In genomic region chr9:35845824-35846771, GRCh38 we compare ENCODE assay signal across 16 cellular contexts. TPM values are rescaled to one million over a fixed set of nuclear protein-coding genes. Genes with fewer than 3 reads are reported as not detected.
DNase-seq lines count a peak whose midpoint lies in the region; ATAC-seq, FAIRE-seq and TF ChIP-seq lines count a peak whose summit lies in the region.
"Had no signal": no experiment of that assay in that cellular context is flagged by ENCODE, and none has a peak within 500 bp of the region (broad histone marks: within the 10 kb centered on the region; RNA-seq: fewer than 3 reads in every experiment).

No MANE protein-coding gene starts in this region.

- H2BK120ac ChIP-seq in H1 (replicated peaks; ENCODE audit: low read depth, low read length): no peak overlapping the region

- H3K27ac ChIP-seq in H1 (ENCODE audit: low read depth, low read length) (peak overlapping the region; percentile 4; the same call in 1 of the 2 replicates), upper lobe of left lung (peak overlapping the region; percentile 28 to 67 (median 54))
- no peak overlapping the region for H3K27ac ChIP-seq in naive thymus-derived CD4-positive, alpha-beta T cell (ENCODE audit: low read depth, low read length)

- peak overlapping the region; percentile 47 to 70 (median 62) for H3K4me3 ChIP-seq in H1 (ENCODE audit: extremely low read depth in 1 of 4, insufficient read depth in 2 of 4, low read depth in 3 of 4, low read length in 4 of 4)
- H3K4me3 ChIP-seq in naive thymus-derived CD4-positive, alpha-beta T cell (ENCODE audit: low read length): no peak overlapping the region
- peak overlapping the region in 3 of 4 donors; percentile 2 to 30 (median 27) for H3K4me3 ChIP-seq in upper lobe of left lung

- peak overlapping the region; percentile 80 to 98 for H3K4me2 ChIP-seq in H1 (ENCODE audit: insufficient read depth in 1 of 2, low read depth in 2 of 2, low read length in 2 of 2)

- peak overlapping the region; percentile 88 for H2BK12ac ChIP-seq in H1 (ENCODE audit: low read depth, low read length)

- H3K27ac Mint-ChIP-seq in naive thymus-derived CD4-positive, alpha-beta T cell: peak overlapping the region in 8 of 9 donors; percentile 16 to 84 (median 64)
- no peak overlapping the region for H3K27ac Mint-ChIP-seq in activated CD4-positive, alpha-beta memory T cell treated with anti-CD3 and anti-CD28 coated beads, Interleukin-2, amount 10 ng/mL, durations not matched to agents 7 days and 5 days

- peaks cover 15% of the 10 kb centered on the region for H3K23me2 ChIP-seq in H1 (ENCODE audit: low read depth, low read length)

- 7% methylated on average over 34 of the region's 53 CpGs; no CpG with 5 or more reads in 1 of the 2 experiments for WGBS in H1 (ENCODE audit: extremely low coverage in 1 of 2, insufficient coverage in 1 of 2, insufficient read length in 1 of 2, insufficient replicate concordance in 2 of 2, low coverage in 1 of 2, low lambda C conversion rate in 2 of 2, missing lambda C conversion rate in 1 of 2), 2 experiments
- 57 to 66% methylated on average over 25 to 53 of the region's 53 CpGs for WGBS in upper lobe of left lung, 2 donors

- H4K5ac ChIP-seq in H1 (ENCODE audit: insufficient read length, low read depth, low read length): peak overlapping the region; percentile 37

- H3K4me3 Mint-ChIP-seq in naive thymus-derived CD4-positive, alpha-beta T cell: peak overlapping the region in 8 of 10 donors; percentile 15 to 62 (median 35)
- H3K4me3 Mint-ChIP-seq in activated CD4-positive, alpha-beta memory T cell treated with anti-CD3 and anti-CD28 coated beads, Interleukin-2, amount 10 ng/mL, durations not matched to agents 7 days and 5 days: no peak overlapping the region

- no peaks in the 10 kb centered on the region; the same call in 1 of the 2 replicates for H3K79me1 ChIP-seq in H1 (ENCODE audit: low read depth, low read length)

- no peak for FAIRE-seq in H1 (lab: Jason Lieb, UNC)
- FAIRE-seq: G401.6, kidney had no signal

- H3K9me3 ChIP-seq in H1 (ENCODE audit: insufficient read depth in 2 of 2, low read depth in 1 of 2, low read length in 1 of 2) (no peaks in the 10 kb centered on the region), upper lobe of left lung (no peaks in the 10 kb centered on the region)
- H3K9me3 ChIP-seq in naive thymus-derived CD4-positive, alpha-beta T cell (ENCODE audit: control insufficient read depth in 2 of 3, low read length in 3 of 3): no peaks in the 10 kb centered on the region

- H2BK15ac ChIP-seq in H1 (ENCODE audit: low read length): peak overlapping the region; percentile 98; the same call in 1 of the 2 replicates

- intact Hi-C loops in left ventricle myocardium superior (cut with micrococcal nuclease): no loop called here
- intact Hi-C loops in Right ventricle myocardium superior (cut with DNase I): no loop called here
- intact Hi-C loops in naive thymus-derived CD4-positive, alpha-beta T cell (cut with micrococcal nuclease): loop anchor here in 1 of 2 donors (1.0 kb wide), 2 partner anchors 17 to 31 kb away; partner anchors contain the start of genes HINT2 and TMEM8B

- H2BK20ac ChIP-seq in H1 (ENCODE audit: low read length): peak overlapping the region; percentile 11; the same call in 1 of the 2 replicates

- peak; percentile 35 for DNase-seq in left ventricle myocardium superior
- DNase-seq in Right ventricle myocardium superior: no peak
- DNase-seq in H1 (ENCODE audit: low read depth in 1 of 2, low spot score in 2 of 2): peak in 1 of 2 experiments; percentile 81
- DNase-seq in naive thymus-derived CD4-positive, alpha-beta T cell: no peak
- DNase-seq in upper lobe of left lung: peak in 1 of 2 donors; percentile 88
- DNase-seq in activated CD4-positive, alpha-beta memory T cell treated with anti-CD3 and anti-CD28 coated beads, Interleukin-2, amount 10 ng/mL, durations not matched to agents 7 days and 5 days: no peak
- no peak for DNase-seq in activated effector memory CD4-positive, alpha-beta T cell treated with anti-CD3 and anti-CD28 coated beads, Interleukin-2, amount 50 U/mL, for 16 hours
- DNase-seq in NCI-H2171 treated with DMSO at 0.1 percent for 48 hours (lab: John Stamatoyannopoulos, UW): no peak
- DNase-seq: activated CD4-positive, alpha-beta T cell treated with anti-CD3 and anti-CD28 coated beads, Interleukin-2, amount 50 U/mL, for 4 hours; anterior cingulate cortex; kidney; NCI-H524 treated with DMSO at 0.1 percent for 48 hours had no signal

- TF ChIP-seq CTCF in H1 (IDR thresholded peaks at IDR 0.05; ENCODE audit: control extremely low read depth in 1 of 3, insufficient read depth in 1 of 3, low read depth in 1 of 3, low read length in 3 of 3) (no peak), upper lobe of left lung (IDR thresholded peaks at IDR 0.05) (no peak)

- no peak overlapping the region for H3K4ac ChIP-seq in H1 (replicated peaks; ENCODE audit: insufficient read length, low read depth, low read length)

- peak overlapping the region; percentile 85 for H3K18ac ChIP-seq in H1 (ENCODE audit: extremely low read depth, low read length)

- no peaks in the 10 kb centered on the region for H3K9me3 Mint-ChIP-seq in naive thymus-derived CD4-positive, alpha-beta T cell
- H3K9me3 Mint-ChIP-seq in activated CD4-positive, alpha-beta memory T cell treated with anti-CD3 and anti-CD28 coated beads, Interleukin-2, amount 10 ng/mL, durations not matched to agents 7 days and 5 days: no peaks in the 10 kb centered on the region

- ATAC-seq in left ventricle myocardium superior (no peak), Right ventricle myocardium superior (ENCODE audit: poor library complexity) (no peak), upper lobe of left lung (ENCODE audit: low FRiP score in 2 of 2) (no peak)
- ATAC-seq in naive thymus-derived CD4-positive, alpha-beta T cell: no peak
- ATAC-seq: HCT116 had no signal

- TF ChIP-seq EP300 in H1 (IDR thresholded peaks at IDR 0.05; ENCODE audit: borderline replicate concordance in 1 of 2, low read depth in 2 of 2, low read length in 2 of 2): no peak
- no peak for TF ChIP-seq EP300 in upper lobe of left lung (IDR thresholded peaks at IDR 0.05)

- CTCF ChIA-PET in H1 (lab: Charles Lee; ENCODE audit: partially characterized antibody): interaction anchor here (0.6 to 16.5 kb wide), 18 partner anchors 9 to 1213 kb away, joined by 3 to 172 read pairs (median 4); partner anchors contain the start of genes FAM221B, HINT2 and TMEM8B
- CTCF ChIA-PET in naive thymus-derived CD4-positive, alpha-beta T cell (lab: Charles Lee): interaction anchor here (1.0 kb wide), 1 partner anchor 36 kb away, joined by 4 read pairs; no protein-coding TSS in a partner anchor
- CTCF ChIA-PET in activated CD4-positive, alpha-beta memory T cell treated with anti-CD3 and anti-CD28 coated beads, Interleukin-2, amount 10 ng/mL, durations not matched to agents 7 days and 5 days (lab: Charles Lee): no interaction called here

- H2BK5ac ChIP-seq in H1 (ENCODE audit: low read depth, low read length): peak overlapping the region; percentile 74

- peaks cover 14 to 29% (median 26%) of the 10 kb centered on the region in 7 donors for H3K4me1 Mint-ChIP-seq in naive thymus-derived CD4-positive, alpha-beta T cell
- H3K4me1 Mint-ChIP-seq in activated CD4-positive, alpha-beta memory T cell treated with anti-CD3 and anti-CD28 coated beads, Interleukin-2, amount 10 ng/mL, durations not matched to agents 7 days and 5 days: peaks cover 31% of the 10 kb centered on the region

- peak in 1 of 2 experiments; percentile 49; a peak in 1 of 3 replicates for TF ChIP-seq POLR2A in H1 (IDR thresholded peaks at IDR 0.05; ENCODE audit: control extremely low read depth in 1 of 2, low read depth in 2 of 2, low read length in 2 of 2)
- TF ChIP-seq POLR2A in upper lobe of left lung (IDR thresholded peaks at IDR 0.05): no peak

- H3K56ac ChIP-seq in H1 (replicated peaks; ENCODE audit: insufficient read length, low read depth, low read length): no peak overlapping the region

- H3K4me1 ChIP-seq in H1 (replicated peaks in 1 of 4; ENCODE audit: control insufficient read depth in 3 of 4, insufficient read depth in 4 of 4, low read length in 3 of 4): peaks cover 10 to 22% (median 14%) of the 10 kb centered on the region in 4 experiments
- peaks cover 0 to 19% of the 10 kb centered on the region in 2 donors for H3K4me1 ChIP-seq in naive thymus-derived CD4-positive, alpha-beta T cell (ENCODE audit: control insufficient read depth in 2 of 2, insufficient read depth in 2 of 2, low read length in 2 of 2)
- H3K4me1 ChIP-seq in upper lobe of left lung: peaks cover 27 to 42% (median 28%) of the 10 kb centered on the region in 4 donors

- H3K9ac ChIP-seq in H1 (replicated peaks in 1 of 4; ENCODE audit: extremely low read depth in 1 of 4, low read depth in 3 of 4, low read length in 3 of 4): peak overlapping the region; percentile 5 to 66 (median 44); a peak in 6 of 7 replicates

- no peak overlapping the region for H3K14ac ChIP-seq in H1 (ENCODE audit: insufficient read length)

- H3K27me3 Mint-ChIP-seq in naive thymus-derived CD4-positive, alpha-beta T cell: peaks cover 0 to 4% (median 0%) of the 10 kb centered on the region in 5 donors
- peaks cover 2% of the 10 kb centered on the region for H3K27me3 Mint-ChIP-seq in activated CD4-positive, alpha-beta memory T cell treated with anti-CD3 and anti-CD28 coated beads, Interleukin-2, amount 10 ng/mL, durations not matched to agents 7 days and 5 days

- peak overlapping the region; percentile 86 for H2AFZ ChIP-seq in H1 (ENCODE audit: low read length)

- peak overlapping the region; percentile 91 for H4K8ac ChIP-seq in H1 (ENCODE audit: extremely low read depth, insufficient read depth, low read length)

- H3K36me3 Mint-ChIP-seq in naive thymus-derived CD4-positive, alpha-beta T cell: peaks cover 0 to 27% (median 6%) of the 10 kb centered on the region in 5 donors
- H3K36me3 Mint-ChIP-seq in activated CD4-positive, alpha-beta memory T cell treated with anti-CD3 and anti-CD28 coated beads, Interleukin-2, amount 10 ng/mL, durations not matched to agents 7 days and 5 days (ENCODE audit: low read depth): no peaks in the 10 kb centered on the region

- POLR2A ChIA-PET in H1 (lab: Charles Lee; ENCODE audit: partially characterized antibody): interaction anchor here (0.6 to 5.9 kb wide), 11 partner anchors 8 to 616 kb away, joined by 3 to 43 read pairs (median 3); partner anchors contain the start of genes HINT2 and HRCT1
- POLR2A ChIA-PET in naive thymus-derived CD4-positive, alpha-beta T cell (lab: Charles Lee): interaction anchor here (1.0 to 1.9 kb wide), 2 partner anchors 32 to 86 kb away, joined by 3 to 5 read pairs; partner anchors contain the start of gene HINT2
- POLR2A ChIA-PET in activated CD4-positive, alpha-beta memory T cell treated with anti-CD3 and anti-CD28 coated beads, Interleukin-2, amount 10 ng/mL, durations not matched to agents 7 days and 5 days (lab: Charles Lee): interaction anchor here (0.7 to 1.2 kb wide), 3 partner anchors 10 to 32 kb away, joined by 3 to 4 read pairs (median 3); partner anchors contain the start of gene HINT2

- peak overlapping the region; percentile 76 for H4K91ac ChIP-seq in H1 (replicated peaks; ENCODE audit: insufficient read length, low read length)

- H3K27me3 ChIP-seq in H1 (replicated peaks in 1 of 4; ENCODE audit: control insufficient read depth in 3 of 4, extremely low read depth in 1 of 4, insufficient read depth in 3 of 4, low read length in 3 of 4): peaks cover 0 to 12% (median 9%) of the 10 kb centered on the region in 4 experiments; a peak in 6 of 7 replicates
- H3K27me3 ChIP-seq in naive thymus-derived CD4-positive, alpha-beta T cell (ENCODE audit: control insufficient read depth in 2 of 2, insufficient read depth in 2 of 2, low read length in 2 of 2): no peaks in the 10 kb centered on the region
- H3K27me3 ChIP-seq in upper lobe of left lung: no peaks in the 10 kb centered on the region

- no peak overlapping the region for H2AK5ac ChIP-seq in H1 (ENCODE audit: low read depth, low read length)

- H3K79me2 ChIP-seq in H1 (ENCODE audit: control insufficient read depth in 1 of 2, insufficient read depth in 2 of 2, low read length in 2 of 2): no peaks in the 10 kb centered on the region

- no peak for TF ChIP-seq RAD21 in H1 (IDR thresholded peaks at IDR 0.05 in 1 of 2, conservative IDR thresholded peaks at IDR 0.05 in 1 of 2; ENCODE audit: low read depth in 2 of 2, low read length in 2 of 2)

- H3K36me3 ChIP-seq in H1 (ENCODE audit: control insufficient read depth in 2 of 4, insufficient read depth in 4 of 4, low read length in 3 of 4) (peaks cover 0 to 4% (median 0%) of the 10 kb centered on the region in 4 experiments; a peak in 1 of 8 replicates), upper lobe of left lung (peaks cover 0 to 12% (median 0%) of the 10 kb centered on the region in 4 donors)
- peaks cover 0 to 8% (median 0%) of the 10 kb centered on the region in 3 experiments for H3K36me3 ChIP-seq in naive thymus-derived CD4-positive, alpha-beta T cell (ENCODE audit: control insufficient read depth in 2 of 3, insufficient read depth in 3 of 3, low read length in 3 of 3)

- no peaks in the 10 kb centered on the region for H4K20me1 ChIP-seq in H1 (replicated peaks in 1 of 2; ENCODE audit: control insufficient read depth in 1 of 2, insufficient read depth in 2 of 2, low read length in 2 of 2)

- no peak overlapping the region for H3K23ac ChIP-seq in H1 (ENCODE audit: insufficient read length)

RNA-seq across cellular contexts. Expression of gene TMEM8B, which starts 17.1 kb away (rescaled TPM):
- total RNA-seq in left ventricle myocardium superior (15.9 TPM), Right ventricle myocardium superior (13.3 TPM), upper lobe of left lung (10 to 100 TPM in 3 of 6 donors, 1 to 10 TPM in 3; 6.5 to 21.0 (median 10.0) TPM)
- 5.7 and 7.5 TPM in 2 replicates for total RNA-seq in H1 (2021; fragmentation: NEBNext Ultra II Directional; extraction: Animal tissue kit (Norgen Biotek cat#: 25700))
- polyA plus RNA-seq in H1 (2011; rRNA removed): 10.4 and 12.2 TPM in 2 replicates
- 6.6 TPM for polyA plus RNA-seq in H1 (2011; cell fraction: cytosol; rRNA removed)
- polyA plus RNA-seq in H1 (2011; cell fraction: nucleus; rRNA removed): 19.8 TPM
- 4.6 to 7.4 TPM (median 6.1 TPM) in 4 replicates for polyA plus RNA-seq in H1 (2012, experiment 1 of 2)
- 4.5 TPM for polyA plus RNA-seq in H1 (2012, experiment 2 of 2)
- 5.6 TPM for polyA plus RNA-seq in H1 (2013, experiment 1 of 2)
- 5.2 TPM for polyA plus RNA-seq in H1 (2013, experiment 2 of 2)
- polyA minus RNA-seq in H1 (2011; rRNA and poly(A)+ RNA removed): 7.2 and 10.8 TPM in 2 replicates
- 5.6 TPM for polyA minus RNA-seq in H1 (2011; cell fraction: cytosol; rRNA and poly(A)+ RNA removed)
- 12.8 TPM for polyA minus RNA-seq in H1 (2011; cell fraction: nucleus; rRNA and poly(A)+ RNA removed)
- 10 to 100 TPM in 4 of 5 experiments, 1 to 10 TPM in 1; 3.9 to 11.6 (median 10.6) TPM for total RNA-seq in naive thymus-derived CD4-positive, alpha-beta T cell
- 1 to 10 TPM; 3.0 to 3.5 TPM for polyA plus RNA-seq in naive thymus-derived CD4-positive, alpha-beta T cell
- 1 to 10 TPM; 3.1 to 3.2 TPM for total RNA-seq in activated CD4-positive, alpha-beta memory T cell treated with anti-CD3 and anti-CD28 coated beads, Interleukin-2, amount 10 ng/mL, durations not matched to agents 7 days and 5 days

RNA-seq across cellular contexts. Expression of gene FAM221B, which starts 17.6 kb away (rescaled TPM):
- not detected for total RNA-seq in left ventricle myocardium superior
- not detected for total RNA-seq in Right ventricle myocardium superior
- total RNA-seq in H1 (2021; fragmentation: NEBNext Ultra II Directional; extraction: Animal tissue kit (Norgen Biotek cat#: 25700)): not detected in 2 replicates
- polyA plus RNA-seq in H1 (2011; rRNA removed): 0.03 TPM in 1 of 2 replicates, not detected in the other
- polyA plus RNA-seq in H1 (2011; cell fraction: cytosol; rRNA removed): 0.06 TPM
- not detected for polyA plus RNA-seq in H1 (2011; cell fraction: nucleus; rRNA removed)
- 0.05 to 0.08 TPM in 2 of 4 replicates, not detected in the others for polyA plus RNA-seq in H1 (2012, experiment 1 of 2)
- polyA plus RNA-seq in H1 (2012, experiment 2 of 2): not detected
- not detected for polyA plus RNA-seq in H1 (2013, experiment 1 of 2)
- not detected for polyA plus RNA-seq in H1 (2013, experiment 2 of 2)
- polyA minus RNA-seq in H1 (2011; rRNA and poly(A)+ RNA removed): 0.09 TPM in 1 of 2 replicates, not detected in the other
- polyA minus RNA-seq in H1 (2011; cell fraction: cytosol; rRNA and poly(A)+ RNA removed): not detected
- polyA minus RNA-seq in H1 (2011; cell fraction: nucleus; rRNA and poly(A)+ RNA removed): not detected
- total RNA-seq in naive thymus-derived CD4-positive, alpha-beta T cell: under 1 TPM in 1 of 5 experiments, not detected in 4; 0.32 TPM
- polyA plus RNA-seq in naive thymus-derived CD4-positive, alpha-beta T cell: not detected
- total RNA-seq in upper lobe of left lung: under 1 TPM in 2 of 6 donors, not detected in 4; 0.10 to 0.15 TPM
- total RNA-seq in activated CD4-positive, alpha-beta memory T cell treated with anti-CD3 and anti-CD28 coated beads, Interleukin-2, amount 10 ng/mL, durations not matched to agents 7 days and 5 days: not detected
- total RNA-seq: endothelial cell of umbilical vein, kidney, pulmonary artery endothelial cell had no signal
- polyA plus RNA-seq: endothelial cell of umbilical vein had no signal

RNA-seq across cellular contexts. Expression of gene OR13J1, which starts 24.1 kb away (rescaled TPM):
- total RNA-seq in left ventricle myocardium superior: not detected
- total RNA-seq in Right ventricle myocardium superior: not detected
- total RNA-seq in H1 (2021; fragmentation: NEBNext Ultra II Directional; extraction: Animal tissue kit (Norgen Biotek cat#: 25700)): not detected in 2 replicates
- not detected in 2 replicates for polyA plus RNA-seq in H1 (2011; rRNA removed)
- polyA plus RNA-seq in H1 (2011; cell fraction: cytosol; rRNA removed): not detected
- polyA plus RNA-seq in H1 (2011; cell fraction: nucleus; rRNA removed): not detected
- polyA plus RNA-seq in H1 (2012, experiment 1 of 2): 0.13 to 0.40 TPM (median 0.23 TPM) in 3 of 4 replicates, not detected in the other
- not detected for polyA plus RNA-seq in H1 (2012, experiment 2 of 2)
- not detected for polyA plus RNA-seq in H1 (2013, experiment 1 of 2)
- polyA plus RNA-seq in H1 (2013, experiment 2 of 2): not detected
- not detected in 2 replicates for polyA minus RNA-seq in H1 (2011; rRNA and poly(A)+ RNA removed)
- not detected for polyA minus RNA-seq in H1 (2011; cell fraction: cytosol; rRNA and poly(A)+ RNA removed)
- polyA minus RNA-seq in H1 (2011; cell fraction: nucleus; rRNA and poly(A)+ RNA removed): not detected
- not detected for total RNA-seq in naive thymus-derived CD4-positive, alpha-beta T cell
- not detected for polyA plus RNA-seq in naive thymus-derived CD4-positive, alpha-beta T cell
- total RNA-seq in upper lobe of left lung: not detected
- not detected for total RNA-seq in activated CD4-positive, alpha-beta memory T cell treated with anti-CD3 and anti-CD28 coated beads, Interleukin-2, amount 10 ng/mL, durations not matched to agents 7 days and 5 days
- total RNA-seq: endothelial cell of umbilical vein, kidney, pulmonary artery endothelial cell had no signal
- polyA plus RNA-seq: endothelial cell of umbilical vein had no signal

RNA-seq across cellular contexts. Expression of gene HINT2, which starts 31.3 kb away (rescaled TPM):
- total RNA-seq in left ventricle myocardium superior (75.8 TPM), Right ventricle myocardium superior (82.9 TPM), upper lobe of left lung (10 to 100 TPM; 15.7 to 57.9 (median 42.2) TPM)
- total RNA-seq in H1 (2021; fragmentation: NEBNext Ultra II Directional; extraction: Animal tissue kit (Norgen Biotek cat#: 25700)): 32.1 and 34.8 TPM in 2 replicates
- polyA plus RNA-seq in H1 (2011; rRNA removed): 51.2 and 62.1 TPM in 2 replicates
- 45.5 TPM for polyA plus RNA-seq in H1 (2011; cell fraction: cytosol; rRNA removed)
- polyA plus RNA-seq in H1 (2011; cell fraction: nucleus; rRNA removed): 45.7 TPM
- 45.7 to 58.8 TPM (median 49.5 TPM) in 4 replicates for polyA plus RNA-seq in H1 (2012, experiment 1 of 2)
- 85.6 TPM for polyA plus RNA-seq in H1 (2012, experiment 2 of 2)
- 40.1 TPM for polyA plus RNA-seq in H1 (2013, experiment 1 of 2)
- polyA plus RNA-seq in H1 (2013, experiment 2 of 2): 43.9 TPM
- 11.3 and 13.6 TPM in 2 replicates for polyA minus RNA-seq in H1 (2011; rRNA and poly(A)+ RNA removed)
- polyA minus RNA-seq in H1 (2011; cell fraction: cytosol; rRNA and poly(A)+ RNA removed): 4.0 TPM
- polyA minus RNA-seq in H1 (2011; cell fraction: nucleus; rRNA and poly(A)+ RNA removed): 16.9 TPM
- 10 to 100 TPM; 14.3 to 50.7 (median 22.2) TPM for total RNA-seq in naive thymus-derived CD4-positive, alpha-beta T cell
- polyA plus RNA-seq in naive thymus-derived CD4-positive, alpha-beta T cell: 10 to 100 TPM; 63.5 to 74.5 TPM
- 10 to 100 TPM; 77.8 to 79.2 TPM for total RNA-seq in activated CD4-positive, alpha-beta memory T cell treated with anti-CD3 and anti-CD28 coated beads, Interleukin-2, amount 10 ng/mL, durations not matched to agents 7 days and 5 days

RNA-seq across cellular contexts. Expression of gene SPAG8, which starts 34.0 kb away (rescaled TPM):
- total RNA-seq in left ventricle myocardium superior: 3.2 TPM
- 1.8 TPM for total RNA-seq in Right ventricle myocardium superior
- 0.37 and 0.55 TPM in 2 replicates for total RNA-seq in H1 (2021; fragmentation: NEBNext Ultra II Directional; extraction: Animal tissue kit (Norgen Biotek cat#: 25700))
- polyA plus RNA-seq in H1 (2011; rRNA removed): 0.31 and 0.44 TPM in 2 replicates
- 0.44 TPM for polyA plus RNA-seq in H1 (2011; cell fraction: cytosol; rRNA removed)
- 1.4 TPM for polyA plus RNA-seq in H1 (2011; cell fraction: nucleus; rRNA removed)
- polyA plus RNA-seq in H1 (2012, experiment 1 of 2): 0.26 to 0.60 TPM (median 0.44 TPM) in 4 replicates
- polyA plus RNA-seq in H1 (2012, experiment 2 of 2): 0.29 TPM
- polyA plus RNA-seq in H1 (2013, experiment 1 of 2): 0.14 TPM
- polyA plus RNA-seq in H1 (2013, experiment 2 of 2): 0.20 TPM
- polyA minus RNA-seq in H1 (2011; rRNA and poly(A)+ RNA removed): 0.22 and 0.68 TPM in 2 replicates
- not detected for polyA minus RNA-seq in H1 (2011; cell fraction: cytosol; rRNA and poly(A)+ RNA removed)
- 1.3 TPM for polyA minus RNA-seq in H1 (2011; cell fraction: nucleus; rRNA and poly(A)+ RNA removed)
- total RNA-seq in naive thymus-derived CD4-positive, alpha-beta T cell: 1 to 10 TPM; 2.1 to 9.1 (median 3.2) TPM
- 1 to 10 TPM; 1.2 to 1.9 TPM for polyA plus RNA-seq in naive thymus-derived CD4-positive, alpha-beta T cell
- total RNA-seq in upper lobe of left lung: 10 to 100 TPM in 3 of 6 donors, 1 to 10 TPM in 3; 2.5 to 43.0 (median 13.3) TPM
- total RNA-seq in activated CD4-positive, alpha-beta memory T cell treated with anti-CD3 and anti-CD28 coated beads, Interleukin-2, amount 10 ng/mL, durations not matched to agents 7 days and 5 days: 1 to 10 TPM; 2.0 to 2.2 TPM
